15 cellular contexts compared by ENCODE assay signal in genomic region chr19:51375504-51376221, GRCh38. TPM values are rescaled to one million over a fixed set of nuclear protein-coding genes. Genes with fewer than 3 reads are reported as not detected.
DNase-seq lines count a peak whose midpoint lies in the region; ATAC-seq, FAIRE-seq and TF ChIP-seq lines count a peak whose summit lies in the region.
"Had no signal": no experiment of that assay in that cellular context is flagged by ENCODE, and none has a peak within 500 bp of the region (broad histone marks: within the 10 kb centered on the region; RNA-seq: fewer than 3 reads in every experiment).

No MANE protein-coding gene starts in this region.

- H3K4me3 ChIP-seq in HepG2 (replicated peaks in 1 of 3; ENCODE audit: insufficient read depth in 1 of 3, low read depth in 2 of 3, low read length in 3 of 3) (no peak overlapping the region), upper lobe of left lung (no peak overlapping the region)
- H3K4me3 ChIP-seq: tibial artery had no signal

- H3K27me3 Mint-ChIP-seq in activated CD4-positive, alpha-beta memory T cell treated with anti-CD3 and anti-CD28 coated beads for 36 hours = no peaks in the 10 kb centered on the region

- H3K36me3 ChIP-seq in HepG2 (replicated peaks in 1 of 2; ENCODE audit: control insufficient read depth in 1 of 2, insufficient read depth in 2 of 2, low read length in 2 of 2) (no peaks in the 10 kb centered on the region), upper lobe of left lung (no peaks in the 10 kb centered on the region)
- H3K36me3 ChIP-seq: tibial artery had no signal

- TF ChIP-seq CTCF in HepG2 (CRISPR knock-in tag; IDR thresholded peaks at IDR 0.05) (no peak), upper lobe of left lung (IDR thresholded peaks at IDR 0.05) (no peak)

- peak overlapping the region; percentile 43 for H3K4me3 Mint-ChIP-seq in activated CD4-positive, alpha-beta memory T cell treated with anti-CD3 and anti-CD28 coated beads for 36 hours

- H3K9me3 ChIP-seq in HepG2 (ENCODE audit: low read length) (no peaks in the 10 kb centered on the region), upper lobe of left lung (no peaks in the 10 kb centered on the region)
- H3K9me3 ChIP-seq: tibial artery had no signal

- H3K9ac ChIP-seq in HepG2 (ENCODE audit: insufficient read depth, low read depth, low read length) = no peak overlapping the region

- H3K4me1 ChIP-seq in HepG2 (ENCODE audit: insufficient read depth, low read length) = peaks cover 30% of the 10 kb centered on the region
- H3K4me1 ChIP-seq in upper lobe of left lung = peaks cover 0 to 4% (median 0%) of the 10 kb centered on the region in 4 donors
- H3K4me1 ChIP-seq: tibial artery had no signal

- TF ChIP-seq POLR2A in HepG2 (IDR thresholded peaks at IDR 0.05; ENCODE audit: insufficient read depth in 1 of 2, low read depth in 2 of 2, low read length in 2 of 2) (no peak), upper lobe of left lung (IDR thresholded peaks at IDR 0.05) (no peak)

- FAIRE-seq in GM18507 (lab: Jason Lieb, UNC) (peak; percentile 53), HepG2 (lab: Jason Lieb, UNC) (no peak)
- FAIRE-seq: RCC 7860 had no signal

- H3K27me3 ChIP-seq in HepG2 (ENCODE audit: control insufficient read depth in 1 of 2, insufficient read depth in 2 of 2, low read length in 2 of 2) (peaks cover 0 to 14% of the 10 kb centered on the region in 2 experiments; a peak in 1 of 5 replicates), upper lobe of left lung (no peaks in the 10 kb centered on the region)

- H3K27ac Mint-ChIP-seq in activated CD4-positive, alpha-beta memory T cell treated with anti-CD3 and anti-CD28 coated beads for 36 hours = peak overlapping the region; percentile 73

- no peak for TF ChIP-seq RAD21 in HepG2 (CRISPR knock-in tag; IDR thresholded peaks at IDR 0.05)

- DNase-seq in SIG-M5 treated with dmso at 0.1 percent for 504 hours (lab: John Stamatoyannopoulos, UW; ENCODE audit: unreplicated experiment) (peak; percentile 69), SIG-M5 (lab: John Stamatoyannopoulos, UW) (no peak), GM18507 (ENCODE audit: extremely low spot score, insufficient read length, low read depth) (no peak), HepG2 (ENCODE audit: low spot score) (no peak), upper lobe of left lung (no peak)
- peak; percentile 77 for DNase-seq in activated CD4-positive, alpha-beta memory T cell treated with anti-CD3 and anti-CD28 coated beads for 36 hours
- DNase-seq: dermis blood vessel endothelial cell, MM.1S, NCI-H2227 treated with DMSO at 0.1 percent for 48 hours, tibial artery had no signal

- peaks cover 62% of the 10 kb centered on the region for H3K4me1 Mint-ChIP-seq in activated CD4-positive, alpha-beta memory T cell treated with anti-CD3 and anti-CD28 coated beads for 36 hours (ENCODE audit: low read depth)

- peaks cover 6% of the 10 kb centered on the region for H3K36me3 Mint-ChIP-seq in activated CD4-positive, alpha-beta memory T cell treated with anti-CD3 and anti-CD28 coated beads for 36 hours

- CTCF ChIA-PET in activated CD4-positive, alpha-beta memory T cell treated with anti-CD3 and anti-CD28 coated beads for 36 hours (lab: Charles Lee) = interaction anchor here (1.0 to 1.3 kb wide), 2 partner anchors 13 to 37 kb away, joined by 3 to 4 read pairs; no protein-coding TSS in a partner anchor
- CTCF ChIA-PET in HepG2 (lab: Yijun Ruan, JAX; ENCODE audit: low intra/inter-chr PET ratio, low total read pairs) = no interaction called here

- no peak overlapping the region for H2AFZ ChIP-seq in HepG2 (ENCODE audit: low read length)

- H4K20me1 ChIP-seq in HepG2 (ENCODE audit: insufficient read depth, low read length) = no peaks in the 10 kb centered on the region

- in situ Hi-C loops in HepG2 (cut with HindIII; ENCODE audit: extremely low pct_ligation_motif_present, low pct_unique_long_range_greater_than_20kb) = no loop called here

- intact Hi-C loops in activated CD4-positive, alpha-beta memory T cell treated with anti-CD3 and anti-CD28 coated beads for 36 hours (cut with micrococcal nuclease) = no loop called here
- intact Hi-C loops in HepG2 (cut with micrococcal nuclease; ENCODE audit: unreplicated experiment) = no loop called here

- TF ChIP-seq EP300 in HepG2 (IDR thresholded peaks at IDR 0.05; ENCODE audit: low read depth in 2 of 2, low read length in 2 of 2) = no peak
- no peak for TF ChIP-seq EP300 in HepG2 (CRISPR knock-in tag; IDR thresholded peaks at IDR 0.05; ENCODE audit: borderline replicate concordance)
- TF ChIP-seq EP300 in upper lobe of left lung (IDR thresholded peaks at IDR 0.05) = no peak

- POLR2A ChIA-PET in activated CD4-positive, alpha-beta memory T cell treated with anti-CD3 and anti-CD28 coated beads for 36 hours (lab: Charles Lee) = interaction anchor here (0.6 kb wide), 1 partner anchor 20 kb away, joined by 3 read pairs; no protein-coding TSS in a partner anchor
- POLR2A ChIA-PET in HepG2 (lab: Yijun Ruan, JAX) = interaction anchor here (0.9 kb wide), 1 partner anchor 12 kb away, joined by 3 read pairs; no protein-coding TSS in a partner anchor

- WGBS in HepG2 (ENCODE audit: low lambda C conversion rate) = 46% methylated on average over 10 of the region's 11 CpGs
- WGBS in upper lobe of left lung, 2 donors = 42 to 79% methylated on average over 11 of the region's 11 CpGs

- no peaks in the 10 kb centered on the region for H3K79me2 ChIP-seq in HepG2 (ENCODE audit: insufficient read depth, low read length)

- H3K4me2 ChIP-seq in HepG2 (ENCODE audit: low read depth, low read length) = no peak overlapping the region

- no TSS peak for BruUV-seq in HepG2 (replicated peaks; lab: Mats Ljungman, UMichigan)

- ATAC-seq in HepG2 (peak; percentile 51), HG03095 (IDR thresholded peaks at IDR 0.05; ENCODE audit: unreplicated experiment) (no peak), HG02763 (IDR thresholded peaks at IDR 0.05; ENCODE audit: unreplicated experiment) (no peak), upper lobe of left lung (ENCODE audit: low FRiP score in 2 of 2) (no peak)

- H3K27ac ChIP-seq in HepG2 (ENCODE audit: extremely low read length, insufficient read depth, low read length) (no peak overlapping the region), upper lobe of left lung (no peak overlapping the region)
- H3K27ac ChIP-seq: tibial artery had no signal

- peaks cover under 1% of the 10 kb centered on the region for H3K9me3 Mint-ChIP-seq in activated CD4-positive, alpha-beta memory T cell treated with anti-CD3 and anti-CD28 coated beads for 36 hours

RNA-seq across cellular contexts. Expression of gene NKG7, which starts 3.2 kb away (rescaled TPM):
- 100 to 1,000 TPM; 140 to 149 TPM for total RNA-seq in activated CD4-positive, alpha-beta memory T cell treated with anti-CD3 and anti-CD28 coated beads for 36 hours
- total RNA-seq in HepG2 (2016; rRNA removed; fragmentation: Illumina TruSeq; extraction: Trizol) = not detected in 2 replicates
- not detected in 2 replicates for total RNA-seq in HepG2 (2016; cell fraction: cytosol; rRNA removed; fragmentation: Illumina TruSeq; extraction: Trizol; ENCODE audit: low read depth)
- total RNA-seq in HepG2 (2016; cell fraction: insoluble cytoplasmic fraction; rRNA removed; fragmentation: Illumina TruSeq; extraction: Trizol) = not detected in 2 replicates
- not detected in 2 replicates for total RNA-seq in HepG2 (2016; cell fraction: membrane; rRNA removed; fragmentation: Illumina TruSeq; extraction: Trizol)
- total RNA-seq in HepG2 (2016; cell fraction: nucleus; rRNA removed; fragmentation: Illumina TruSeq; extraction: Trizol) = not detected in 2 replicates
- 0.21 and 0.40 TPM in 2 replicates for polyA plus RNA-seq in HepG2 (2011; rRNA removed)
- polyA plus RNA-seq in HepG2 (2011; cell fraction: cytosol; rRNA removed) = 0.16 TPM in 1 of 2 replicates, not detected in the other
- polyA plus RNA-seq in HepG2 (2011; cell fraction: nucleus; rRNA removed) = not detected in 2 replicates
- polyA plus RNA-seq in HepG2 (2012) = 0.25 and 0.42 TPM in 2 replicates
- not detected in 2 replicates for polyA plus RNA-seq in HepG2 (2016; cell fraction: cytosol; fragmentation: Illumina TruSeq; extraction: Trizol; ENCODE audit: low read depth)
- not detected in 2 replicates for polyA plus RNA-seq in HepG2 (2016; cell fraction: insoluble cytoplasmic fraction; fragmentation: Illumina TruSeq; extraction: Trizol; ENCODE audit: low read depth)
- not detected in 2 replicates for polyA plus RNA-seq in HepG2 (2016; cell fraction: membrane; fragmentation: Illumina TruSeq; extraction: Trizol; ENCODE audit: low read depth)
- not detected in 2 replicates for polyA plus RNA-seq in HepG2 (2016; cell fraction: nucleus; fragmentation: Illumina TruSeq; extraction: Trizol; ENCODE audit: insufficient read depth, low read depth)
- polyA minus RNA-seq in HepG2 (2011; rRNA and poly(A)+ RNA removed; ENCODE audit: low replicate concordance) = not detected in 2 replicates
- polyA minus RNA-seq in HepG2 (2011; cell fraction: cytosol; rRNA and poly(A)+ RNA removed) = not detected in 2 replicates
- not detected in 2 replicates for polyA minus RNA-seq in HepG2 (2011; cell fraction: nucleus; rRNA and poly(A)+ RNA removed)
- 10 to 100 TPM in 2 of 6 donors, 1 to 10 TPM in 4; 3.4 to 25.8 (median 9.7) TPM for total RNA-seq in upper lobe of left lung
- total RNA-seq: A172, dermis blood vessel endothelial cell had no signal

RNA-seq across cellular contexts. Expression of gene CLDND2, which starts 6.9 kb away (rescaled TPM):
- total RNA-seq in activated CD4-positive, alpha-beta memory T cell treated with anti-CD3 and anti-CD28 coated beads for 36 hours = 1 to 10 TPM; 2.8 to 4.8 TPM
- total RNA-seq in HepG2 (2016; rRNA removed; fragmentation: Illumina TruSeq; extraction: Trizol) (1.1 and 1.8 TPM in 2 replicates), upper lobe of left lung (1 to 10 TPM in 2 of 6 donors, under 1 TPM in 1, not detected in 3; 0.89 to 3.0 (median 1.7) TPM)
- total RNA-seq in HepG2 (2016; cell fraction: cytosol; rRNA removed; fragmentation: Illumina TruSeq; extraction: Trizol; ENCODE audit: low read depth) = 2.7 and 4.1 TPM in 2 replicates
- 2.4 TPM in 1 of 2 replicates, not detected in the other for total RNA-seq in HepG2 (2016; cell fraction: insoluble cytoplasmic fraction; rRNA removed; fragmentation: Illumina TruSeq; extraction: Trizol)
- total RNA-seq in HepG2 (2016; cell fraction: membrane; rRNA removed; fragmentation: Illumina TruSeq; extraction: Trizol) = 2.3 TPM in 2 replicates
- 2.7 and 6.2 TPM in 2 replicates for total RNA-seq in HepG2 (2016; cell fraction: nucleus; rRNA removed; fragmentation: Illumina TruSeq; extraction: Trizol)
- polyA plus RNA-seq in HepG2 (2011; rRNA removed) = 0.84 and 1.6 TPM in 2 replicates
- not detected in 2 replicates for polyA plus RNA-seq in HepG2 (2011; cell fraction: cytosol; rRNA removed)
- polyA plus RNA-seq in HepG2 (2011; cell fraction: nucleus; rRNA removed) = 1.3 and 2.4 TPM in 2 replicates
- polyA plus RNA-seq in HepG2 (2012) = 3.7 and 5.0 TPM in 2 replicates
- polyA plus RNA-seq in HepG2 (2016; cell fraction: cytosol; fragmentation: Illumina TruSeq; extraction: Trizol; ENCODE audit: low read depth) = 3.6 and 5.6 TPM in 2 replicates
- 1.3 and 2.6 TPM in 2 replicates for polyA plus RNA-seq in HepG2 (2016; cell fraction: insoluble cytoplasmic fraction; fragmentation: Illumina TruSeq; extraction: Trizol; ENCODE audit: low read depth)
- 2.3 and 2.8 TPM in 2 replicates for polyA plus RNA-seq in HepG2 (2016; cell fraction: membrane; fragmentation: Illumina TruSeq; extraction: Trizol; ENCODE audit: low read depth)
- 5.7 and 13.4 TPM in 2 replicates for polyA plus RNA-seq in HepG2 (2016; cell fraction: nucleus; fragmentation: Illumina TruSeq; extraction: Trizol; ENCODE audit: insufficient read depth, low read depth)
- polyA minus RNA-seq in HepG2 (2011; rRNA and poly(A)+ RNA removed; ENCODE audit: low replicate concordance) = 1.4 TPM in 1 of 2 replicates, not detected in the other
- not detected in 2 replicates for polyA minus RNA-seq in HepG2 (2011; cell fraction: cytosol; rRNA and poly(A)+ RNA removed)
- 3.0 and 4.2 TPM in 2 replicates for polyA minus RNA-seq in HepG2 (2011; cell fraction: nucleus; rRNA and poly(A)+ RNA removed)
- total RNA-seq: A172, dermis blood vessel endothelial cell had no signal

RNA-seq across cellular contexts. Expression of gene ETFB, which starts 9.5 kb away (rescaled TPM):
- total RNA-seq in activated CD4-positive, alpha-beta memory T cell treated with anti-CD3 and anti-CD28 coated beads for 36 hours = 100 to 1,000 TPM; 190 to 193 TPM
- 678 and 853 TPM in 2 replicates for total RNA-seq in HepG2 (2016; rRNA removed; fragmentation: Illumina TruSeq; extraction: Trizol)
- total RNA-seq in HepG2 (2016; cell fraction: cytosol; rRNA removed; fragmentation: Illumina TruSeq; extraction: Trizol; ENCODE audit: low read depth) = 187 and 190 TPM in 2 replicates
- 701 and 868 TPM in 2 replicates for total RNA-seq in HepG2 (2016; cell fraction: insoluble cytoplasmic fraction; rRNA removed; fragmentation: Illumina TruSeq; extraction: Trizol)
- total RNA-seq in HepG2 (2016; cell fraction: membrane; rRNA removed; fragmentation: Illumina TruSeq; extraction: Trizol) = 206 and 231 TPM in 2 replicates
- 228 and 251 TPM in 2 replicates for total RNA-seq in HepG2 (2016; cell fraction: nucleus; rRNA removed; fragmentation: Illumina TruSeq; extraction: Trizol)
- polyA plus RNA-seq in HepG2 (2011; rRNA removed) = 1,171 and 1,314 TPM in 2 replicates
- 1,380 and 2,015 TPM in 2 replicates for polyA plus RNA-seq in HepG2 (2011; cell fraction: cytosol; rRNA removed)
- 550 and 597 TPM in 2 replicates for polyA plus RNA-seq in HepG2 (2011; cell fraction: nucleus; rRNA removed)
- 654 and 683 TPM in 2 replicates for polyA plus RNA-seq in HepG2 (2012)
- polyA plus RNA-seq in HepG2 (2016; cell fraction: cytosol; fragmentation: Illumina TruSeq; extraction: Trizol; ENCODE audit: low read depth) = 206 and 220 TPM in 2 replicates
- 802 and 838 TPM in 2 replicates for polyA plus RNA-seq in HepG2 (2016; cell fraction: insoluble cytoplasmic fraction; fragmentation: Illumina TruSeq; extraction: Trizol; ENCODE audit: low read depth)
- polyA plus RNA-seq in HepG2 (2016; cell fraction: membrane; fragmentation: Illumina TruSeq; extraction: Trizol; ENCODE audit: low read depth) = 172 and 183 TPM in 2 replicates
- 373 and 382 TPM in 2 replicates for polyA plus RNA-seq in HepG2 (2016; cell fraction: nucleus; fragmentation: Illumina TruSeq; extraction: Trizol; ENCODE audit: insufficient read depth, low read depth)
- 108 and 610 TPM in 2 replicates for polyA minus RNA-seq in HepG2 (2011; rRNA and poly(A)+ RNA removed; ENCODE audit: low replicate concordance)
- polyA minus RNA-seq in HepG2 (2011; cell fraction: cytosol; rRNA and poly(A)+ RNA removed) = 250 and 276 TPM in 2 replicates
- 141 and 147 TPM in 2 replicates for polyA minus RNA-seq in HepG2 (2011; cell fraction: nucleus; rRNA and poly(A)+ RNA removed)
- total RNA-seq in upper lobe of left lung = 100 to 1,000 TPM in 1 of 6 donors, 10 to 100 TPM in 5; 59.7 to 102 (median 86.6) TPM

RNA-seq across cellular contexts. Expression of gene LIM2, which starts 12.1 kb away (rescaled TPM):
- total RNA-seq in activated CD4-positive, alpha-beta memory T cell treated with anti-CD3 and anti-CD28 coated beads for 36 hours = under 1 TPM; 0.36 to 0.64 TPM
- total RNA-seq in HepG2 (2016; rRNA removed; fragmentation: Illumina TruSeq; extraction: Trizol) (not detected in 2 replicates), upper lobe of left lung (under 1 TPM in 1 of 6 donors, not detected in 5; 0.29 TPM)
- not detected in 2 replicates for total RNA-seq in HepG2 (2016; cell fraction: cytosol; rRNA removed; fragmentation: Illumina TruSeq; extraction: Trizol; ENCODE audit: low read depth)
- not detected in 2 replicates for total RNA-seq in HepG2 (2016; cell fraction: insoluble cytoplasmic fraction; rRNA removed; fragmentation: Illumina TruSeq; extraction: Trizol)
- total RNA-seq in HepG2 (2016; cell fraction: membrane; rRNA removed; fragmentation: Illumina TruSeq; extraction: Trizol) = 0.19 TPM in 1 of 2 replicates, not detected in the other
- not detected in 2 replicates for total RNA-seq in HepG2 (2016; cell fraction: nucleus; rRNA removed; fragmentation: Illumina TruSeq; extraction: Trizol)
- polyA plus RNA-seq in HepG2 (2011; rRNA removed) = 1.3 and 1.8 TPM in 2 replicates
- 2.1 and 2.3 TPM in 2 replicates for polyA plus RNA-seq in HepG2 (2011; cell fraction: cytosol; rRNA removed)
- 0.72 and 1.6 TPM in 2 replicates for polyA plus RNA-seq in HepG2 (2011; cell fraction: nucleus; rRNA removed)
- polyA plus RNA-seq in HepG2 (2012) = 0.57 and 1.0 TPM in 2 replicates
- polyA plus RNA-seq in HepG2 (2016; cell fraction: cytosol; fragmentation: Illumina TruSeq; extraction: Trizol; ENCODE audit: low read depth) = not detected in 2 replicates
- not detected in 2 replicates for polyA plus RNA-seq in HepG2 (2016; cell fraction: insoluble cytoplasmic fraction; fragmentation: Illumina TruSeq; extraction: Trizol; ENCODE audit: low read depth)
- polyA plus RNA-seq in HepG2 (2016; cell fraction: membrane; fragmentation: Illumina TruSeq; extraction: Trizol; ENCODE audit: low read depth) = not detected in 2 replicates
- not detected in 2 replicates for polyA plus RNA-seq in HepG2 (2016; cell fraction: nucleus; fragmentation: Illumina TruSeq; extraction: Trizol; ENCODE audit: insufficient read depth, low read depth)
- polyA minus RNA-seq in HepG2 (2011; rRNA and poly(A)+ RNA removed; ENCODE audit: low replicate concordance) = 1.3 TPM in 1 of 2 replicates, not detected in the other
- polyA minus RNA-seq in HepG2 (2011; cell fraction: cytosol; rRNA and poly(A)+ RNA removed) = 0.69 TPM in 1 of 2 replicates, not detected in the other
- polyA minus RNA-seq in HepG2 (2011; cell fraction: nucleus; rRNA and poly(A)+ RNA removed) = not detected in 2 replicates
- total RNA-seq: A172, dermis blood vessel endothelial cell had no signal
- polyA plus RNA-seq: adipose tissue had no signal

RNA-seq across cellular contexts. Expression of gene C19orf84, which starts 14.7 kb away (rescaled TPM):
- not detected for total RNA-seq in activated CD4-positive, alpha-beta memory T cell treated with anti-CD3 and anti-CD28 coated beads for 36 hours
- not detected in 2 replicates for total RNA-seq in HepG2 (2016; rRNA removed; fragmentation: Illumina TruSeq; extraction: Trizol)
- not detected in 2 replicates for total RNA-seq in HepG2 (2016; cell fraction: cytosol; rRNA removed; fragmentation: Illumina TruSeq; extraction: Trizol; ENCODE audit: low read depth)
- not detected in 2 replicates for total RNA-seq in HepG2 (2016; cell fraction: insoluble cytoplasmic fraction; rRNA removed; fragmentation: Illumina TruSeq; extraction: Trizol)
- not detected in 2 replicates for total RNA-seq in HepG2 (2016; cell fraction: membrane; rRNA removed; fragmentation: Illumina TruSeq; extraction: Trizol)
- total RNA-seq in HepG2 (2016; cell fraction: nucleus; rRNA removed; fragmentation: Illumina TruSeq; extraction: Trizol) = not detected in 2 replicates
- 0.05 and 0.20 TPM in 2 replicates for polyA plus RNA-seq in HepG2 (2011; rRNA removed)
- polyA plus RNA-seq in HepG2 (2011; cell fraction: cytosol; rRNA removed) = not detected in 2 replicates
- 0.10 and 0.13 TPM in 2 replicates for polyA plus RNA-seq in HepG2 (2011; cell fraction: nucleus; rRNA removed)
- 0.13 TPM in 1 of 2 replicates, not detected in the other for polyA plus RNA-seq in HepG2 (2012)
- 0.23 TPM in 2 replicates for polyA plus RNA-seq in HepG2 (2016; cell fraction: cytosol; fragmentation: Illumina TruSeq; extraction: Trizol; ENCODE audit: low read depth)
- not detected in 2 replicates for polyA plus RNA-seq in HepG2 (2016; cell fraction: insoluble cytoplasmic fraction; fragmentation: Illumina TruSeq; extraction: Trizol; ENCODE audit: low read depth)
- polyA plus RNA-seq in HepG2 (2016; cell fraction: membrane; fragmentation: Illumina TruSeq; extraction: Trizol; ENCODE audit: low read depth) = 0.23 TPM in 1 of 2 replicates, not detected in the other
- polyA plus RNA-seq in HepG2 (2016; cell fraction: nucleus; fragmentation: Illumina TruSeq; extraction: Trizol; ENCODE audit: insufficient read depth, low read depth) = not detected in 2 replicates
- not detected in 2 replicates for polyA minus RNA-seq in HepG2 (2011; rRNA and poly(A)+ RNA removed; ENCODE audit: low replicate concordance)
- not detected in 2 replicates for polyA minus RNA-seq in HepG2 (2011; cell fraction: cytosol; rRNA and poly(A)+ RNA removed)
- not detected in 2 replicates for polyA minus RNA-seq in HepG2 (2011; cell fraction: nucleus; rRNA and poly(A)+ RNA removed)
- 1 to 10 TPM in 1 of 6 donors, under 1 TPM in 2, not detected in 3; 0.34 to 2.0 (median 0.40) TPM for total RNA-seq in upper lobe of left lung
- total RNA-seq: A172, dermis blood vessel endothelial cell had no signal

Comparison
In these comparisons a context has a peak if more than half of its experiments do, and no peak if none do; other contexts are left out.
1. DNase-seq: peak in SIG-M5 treated with dmso at 0.1 percent for 504 hours (single experiment) and activated CD4-positive, alpha-beta memory T cell treated with anti-CD3 and anti-CD28 coated beads for 36 hours (single experiment); none in SIG-M5 (single experiment), GM18507 (single experiment), HepG2 (single experiment) and upper lobe of left lung (0 of 2).
2. RNA of gene NKG7, which starts 3.2 kb away (total RNA-seq): 140 to 149 TPM in activated CD4-positive, alpha-beta memory T cell treated with anti-CD3 and anti-CD28 coated beads for 36 hours; 3.4 to 25.8 TPM in upper lobe of left lung and not detected in HepG2; every median in the first group is over 4 times any median in the second.